12 cellular contexts compared by ENCODE assay signal in the genomic region with DNA sequence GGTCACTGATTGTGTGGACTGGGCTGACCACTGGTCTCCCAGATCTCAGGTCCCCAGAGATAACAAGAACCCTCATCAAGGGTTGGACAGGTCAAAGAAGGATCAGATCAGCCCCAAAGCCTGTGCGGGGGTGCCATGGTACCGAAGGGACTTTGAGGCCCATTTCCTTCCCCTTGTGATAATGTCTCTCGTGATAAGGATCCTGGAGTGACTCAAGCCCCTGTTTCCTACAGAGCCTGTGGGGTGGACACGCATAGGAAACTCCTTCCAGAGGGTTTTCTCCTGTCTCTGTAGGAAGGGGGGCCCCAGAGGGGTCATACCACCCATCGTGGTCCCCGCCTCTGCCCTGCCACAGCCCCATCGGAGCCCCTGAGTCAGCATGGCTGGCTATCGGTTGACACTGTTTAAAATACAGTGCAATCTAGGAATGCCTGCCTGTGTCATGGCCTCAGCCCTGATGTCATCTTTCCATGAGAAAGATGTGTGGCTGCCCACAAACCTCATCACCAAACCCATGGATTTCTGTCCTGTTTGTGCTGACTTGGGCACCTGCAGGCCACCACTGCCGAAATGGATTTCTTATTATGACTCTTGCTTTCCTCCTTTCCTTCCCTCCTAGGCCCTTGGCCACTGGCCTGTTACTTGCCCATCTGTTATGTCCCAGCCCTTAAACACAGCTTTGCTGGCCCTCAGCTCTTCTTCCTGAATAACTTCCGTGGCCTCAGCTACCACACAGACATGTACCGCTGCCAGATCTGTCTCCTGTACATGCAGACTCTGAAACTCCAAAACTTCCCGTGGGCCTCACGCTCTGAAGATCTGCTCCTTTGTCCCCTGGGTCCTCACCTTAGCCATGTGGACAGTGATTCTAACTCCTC. TPM values are rescaled to one million over a fixed set of nuclear protein-coding genes. Genes with fewer than 3 reads are reported as not detected.
A peak's percentile ranks its signal among the peaks of the same experiment; 100 is the strongest.
DNase-seq lines count a peak whose midpoint lies in the region; ATAC-seq lines count a peak whose summit lies in the region.
"Had no signal": no experiment of that assay in that cellular context is flagged by ENCODE, and none has a peak within 500 bp of the region (broad histone marks: within the 10 kb centered on the region; RNA-seq: fewer than 3 reads in every experiment).

No MANE protein-coding gene starts in this region.

- intact Hi-C loops in naive thymus-derived CD4-positive, alpha-beta T cell (cut with micrococcal nuclease), result no loop called here

- no peaks in the 10 kb centered on the region; the same call in 1 of the 2 replicates for H3K27me3 ChIP-seq in BLaER1
- no peaks in the 10 kb centered on the region for H3K27me3 ChIP-seq in naive thymus-derived CD4-positive, alpha-beta T cell (ENCODE audit: control insufficient read depth in 2 of 2, insufficient read depth in 2 of 2, low read length in 2 of 2)
- H3K27me3 ChIP-seq: upper lobe of right lung had no signal

- peak overlapping the region; percentile 76 for H3K27ac Mint-ChIP-seq in activated naive CD8-positive, alpha-beta T cell treated with anti-CD3 and anti-CD28 coated beads for 36 hours
- peak overlapping the region in 1 of 9 donors; percentile 71 for H3K27ac Mint-ChIP-seq in naive thymus-derived CD4-positive, alpha-beta T cell

- no peaks in the 10 kb centered on the region for H3K36me3 ChIP-seq in BLaER1
- no peaks in the 10 kb centered on the region for H3K36me3 ChIP-seq in naive thymus-derived CD4-positive, alpha-beta T cell (ENCODE audit: control insufficient read depth in 2 of 3, insufficient read depth in 3 of 3, low read length in 3 of 3)
- H3K36me3 ChIP-seq: upper lobe of right lung had no signal

- H3K9ac ChIP-seq in BLaER1, result no peak overlapping the region

- no peaks in the 10 kb centered on the region for H4K20me1 ChIP-seq in BLaER1

- no peak overlapping the region for H3K4me3 ChIP-seq in BLaER1
- H3K4me3 ChIP-seq in naive thymus-derived CD4-positive, alpha-beta T cell (ENCODE audit: low read length), result no peak overlapping the region
- H3K4me3 ChIP-seq: upper lobe of right lung had no signal

- H3K36me3 Mint-ChIP-seq in activated naive CD8-positive, alpha-beta T cell treated with anti-CD3 and anti-CD28 coated beads for 36 hours, result peaks cover 16% of the 10 kb centered on the region
- H3K36me3 Mint-ChIP-seq in naive thymus-derived CD4-positive, alpha-beta T cell, result peaks cover 0 to 3% (median 0%) of the 10 kb centered on the region in 5 donors

- H3K4me1 ChIP-seq in BLaER1, result peaks cover 69% of the 10 kb centered on the region
- H3K4me1 ChIP-seq in naive thymus-derived CD4-positive, alpha-beta T cell (ENCODE audit: control insufficient read depth in 2 of 2, insufficient read depth in 2 of 2, low read length in 2 of 2), result peaks cover 0 to 10% of the 10 kb centered on the region in 2 donors
- H3K4me1 ChIP-seq: upper lobe of right lung had no signal

- peaks cover 40% of the 10 kb centered on the region for H3K4me1 Mint-ChIP-seq in activated naive CD8-positive, alpha-beta T cell treated with anti-CD3 and anti-CD28 coated beads for 36 hours
- peaks cover 0 to 68% (median 0%) of the 10 kb centered on the region in 7 donors for H3K4me1 Mint-ChIP-seq in naive thymus-derived CD4-positive, alpha-beta T cell

- H3K9me3 Mint-ChIP-seq in activated naive CD8-positive, alpha-beta T cell treated with anti-CD3 and anti-CD28 coated beads for 36 hours, result no peaks in the 10 kb centered on the region
- no peaks in the 10 kb centered on the region for H3K9me3 Mint-ChIP-seq in naive thymus-derived CD4-positive, alpha-beta T cell

- peak overlapping the region; percentile 82 for H3K4me2 ChIP-seq in BLaER1

- H3K9me3 ChIP-seq in BLaER1, result no peaks in the 10 kb centered on the region
- H3K9me3 ChIP-seq in naive thymus-derived CD4-positive, alpha-beta T cell (ENCODE audit: control insufficient read depth in 2 of 3, low read length in 3 of 3), result no peaks in the 10 kb centered on the region
- H3K9me3 ChIP-seq: upper lobe of right lung had no signal

- H3K27ac ChIP-seq in BLaER1, result no peak overlapping the region
- no peak overlapping the region for H3K27ac ChIP-seq in naive thymus-derived CD4-positive, alpha-beta T cell (ENCODE audit: low read depth, low read length)

- H3K4me3 Mint-ChIP-seq in activated naive CD8-positive, alpha-beta T cell treated with anti-CD3 and anti-CD28 coated beads for 36 hours, result no peak overlapping the region
- H3K4me3 Mint-ChIP-seq in naive thymus-derived CD4-positive, alpha-beta T cell, result peak overlapping the region in 1 of 10 donors; percentile 29

- POLR2A ChIA-PET in naive thymus-derived CD4-positive, alpha-beta T cell (lab: Charles Lee), result no interaction called here

- CTCF ChIA-PET in naive thymus-derived CD4-positive, alpha-beta T cell (lab: Charles Lee), result no interaction called here

- ATAC-seq in naive thymus-derived CD4-positive, alpha-beta T cell, result peak; percentile 7
- ATAC-seq: upper lobe of right lung had no signal

- peak; percentile 25 for DNase-seq in HT1080 (ENCODE audit: low read depth)
- peak; percentile 68 for DNase-seq in activated naive CD8-positive, alpha-beta T cell treated with anti-CD3 and anti-CD28 coated beads for 36 hours
- peak in 1 of 9 donors; percentile 68 for DNase-seq in naive thymus-derived CD4-positive, alpha-beta T cell
- no peak for DNase-seq in NCI-H2196 (lab: John Stamatoyannopoulos, UW; ENCODE audit: unreplicated experiment)
- DNase-seq in ecto neural progenitor cell (ENCODE audit: low spot score), result no peak
- DNase-seq in epidermal melanocyte (ENCODE audit: insufficient read length, low spot score), result no peak
- no peak for DNase-seq in NCI-H2171 (lab: John Stamatoyannopoulos, UW)
- DNase-seq: NCI-H1092 treated with DMSO at 0.1 percent for 48 hours; NK-92 treated with Interleukin-12 subunit alpha and Interleukin-12 subunit beta, amount 100 ng/mL, for 24 hours; upper lobe of right lung had no signal

- H3K27me3 Mint-ChIP-seq in activated naive CD8-positive, alpha-beta T cell treated with anti-CD3 and anti-CD28 coated beads for 36 hours, result no peaks in the 10 kb centered on the region
- no peaks in the 10 kb centered on the region for H3K27me3 Mint-ChIP-seq in naive thymus-derived CD4-positive, alpha-beta T cell

RNA-seq across cellular contexts. Expression of gene CSF2, which starts 2.9 kb away (rescaled TPM):
- not detected in 2 replicates for total RNA-seq in HT1080 (2014; rRNA removed; shearing (Covaris generic))
- 0.24 and 0.43 TPM in 2 replicates for polyA plus RNA-seq in HT1080 (2015; cell fraction: cytosol; rRNA removed)
- polyA plus RNA-seq in HT1080 (2015; cell fraction: nucleus; rRNA removed), result not detected in 2 replicates
- 100 to 1,000 TPM; 103 to 107 TPM for total RNA-seq in activated naive CD8-positive, alpha-beta T cell treated with anti-CD3 and anti-CD28 coated beads for 36 hours
- total RNA-seq in naive thymus-derived CD4-positive, alpha-beta T cell, result 100 to 1,000 TPM in 1 of 5 experiments, not detected in 4; 111 TPM
- not detected for polyA plus RNA-seq in naive thymus-derived CD4-positive, alpha-beta T cell
- total RNA-seq: chondrocyte had no signal

RNA-seq across cellular contexts. Expression of gene IL3, which starts 10.2 kb away (rescaled TPM):
- not detected in 2 replicates for total RNA-seq in HT1080 (2014; rRNA removed; shearing (Covaris generic))
- polyA plus RNA-seq in HT1080 (2015; cell fraction: cytosol; rRNA removed), result not detected in 2 replicates
- not detected in 2 replicates for polyA plus RNA-seq in HT1080 (2015; cell fraction: nucleus; rRNA removed)
- total RNA-seq in activated naive CD8-positive, alpha-beta T cell treated with anti-CD3 and anti-CD28 coated beads for 36 hours, result under 1 TPM; 0.20 to 0.49 TPM
- 1 to 10 TPM in 1 of 5 experiments, not detected in 4; 1.3 TPM for total RNA-seq in naive thymus-derived CD4-positive, alpha-beta T cell
- not detected for polyA plus RNA-seq in naive thymus-derived CD4-positive, alpha-beta T cell
- total RNA-seq: chondrocyte, upper lobe of right lung had no signal

RNA-seq across cellular contexts. Expression of gene ACSL6, which starts 59.2 kb away (rescaled TPM):
- total RNA-seq in HT1080 (2014; rRNA removed; shearing (Covaris generic)), result 0.03 and 0.06 TPM in 2 replicates
- 0.03 TPM in 1 of 2 replicates, not detected in the other for polyA plus RNA-seq in HT1080 (2015; cell fraction: cytosol; rRNA removed)
- polyA plus RNA-seq in HT1080 (2015; cell fraction: nucleus; rRNA removed), result 0.07 and 0.50 TPM in 2 replicates
- 1 to 10 TPM; 4.6 to 5.8 TPM for total RNA-seq in activated naive CD8-positive, alpha-beta T cell treated with anti-CD3 and anti-CD28 coated beads for 36 hours
- total RNA-seq in naive thymus-derived CD4-positive, alpha-beta T cell, result 10 to 100 TPM; 21.0 to 42.8 (median 22.6) TPM
- polyA plus RNA-seq in naive thymus-derived CD4-positive, alpha-beta T cell, result 10 to 100 TPM; 13.6 to 17.3 TPM
- total RNA-seq: chondrocyte had no signal

Comparison
In these comparisons a context has a peak if more than half of its experiments do, and no peak if none do; other contexts are left out.
1. DNase-seq: peak in HT1080 (single experiment) and activated naive CD8-positive, alpha-beta T cell treated with anti-CD3 and anti-CD28 coated beads for 36 hours (single experiment); none in NCI-H2196 (single experiment), ecto neural progenitor cell (single experiment), epidermal melanocyte (single experiment) and NCI-H2171 (single experiment).